Comparison of ENCODE assay signal across 8 cellular contexts in genomic region chr15:44536298-44536961, GRCh38. TPM values are rescaled to one million over a fixed set of nuclear protein-coding genes. Genes with fewer than 3 reads are reported as not detected.
A peak's percentile ranks its signal among the peaks of the same experiment; 100 is the strongest.
DNase-seq lines count a peak whose midpoint lies in the region; ATAC-seq and TF ChIP-seq lines count a peak whose summit lies in the region.

No MANE protein-coding gene starts in this region.

- intact Hi-C loops in left ventricle myocardium inferior (cut with micrococcal nuclease) = no loop called here

- TF ChIP-seq CTCF in left ventricle myocardium inferior (IDR thresholded peaks at IDR 0.05; ENCODE audit: borderline replicate concordance) (peak; percentile 66), parathyroid adenoma (IDR thresholded peaks at IDR 0.05) (peak; percentile 34)

- DNase-seq in Caki2 (ENCODE audit: low read depth) (peak; percentile 90), NCI-H345 (lab: John Stamatoyannopoulos, UW) (peak; percentile 86), adipocyte (ENCODE audit: low read depth) (peak; percentile 93), left ventricle myocardium inferior (peak; percentile 86)
- no peak for DNase-seq in stimulated activated CD4-positive, alpha-beta T cell treated with anti-CD3 and anti-CD28 coated beads, Interleukin-1b, Interleukin-23, amount 100 ng/mL, for 48 hours

- peaks cover 37% of the 10 kb centered on the region for H3K4me1 ChIP-seq in adipocyte (ENCODE audit: control insufficient read depth, insufficient read depth, low read length)
- H3K4me1 ChIP-seq in left ventricle myocardium inferior = peaks cover 56% of the 10 kb centered on the region
- H3K4me1 ChIP-seq in parathyroid adenoma = no peaks in the 10 kb centered on the region

- H3K27me3 ChIP-seq in adipocyte (replicated peaks; ENCODE audit: control insufficient read depth, insufficient read depth, low read length) = no peaks in the 10 kb centered on the region
- H3K27me3 ChIP-seq in left ventricle myocardium inferior (ENCODE audit: low read depth) = no peaks in the 10 kb centered on the region
- no peaks in the 10 kb centered on the region for H3K27me3 ChIP-seq in parathyroid adenoma (ENCODE audit: control insufficient read depth, insufficient read depth, low read length)

- in situ Hi-C loops in Caki2 (cut with HindIII; ENCODE audit: low pct_unique_long_range_greater_than_20kb, low sequenced_read_pairs) = no loop called here

- ATAC-seq in GM19023 (IDR thresholded peaks at IDR 0.05; ENCODE audit: unreplicated experiment) (peak; percentile 56), HG03097 (IDR thresholded peaks at IDR 0.05; ENCODE audit: low FRiP score, unreplicated experiment) (peak; percentile 48)

- H2AFZ ChIP-seq in parathyroid adenoma = peak overlapping the region; percentile 74

- peaks cover 24% of the 10 kb centered on the region for H3K36me3 ChIP-seq in adipocyte (ENCODE audit: control insufficient read depth, insufficient read depth, low read length, severe bottlenecking)
- peaks cover 4% of the 10 kb centered on the region for H3K36me3 ChIP-seq in left ventricle myocardium inferior
- H3K36me3 ChIP-seq in parathyroid adenoma (ENCODE audit: control insufficient read depth, insufficient read depth, low read length) = no peaks in the 10 kb centered on the region

- H3K27ac ChIP-seq in left ventricle myocardium inferior (replicated peaks) (peak overlapping the region; percentile 95), parathyroid adenoma (peak overlapping the region; percentile 84)

- H3K4me3 ChIP-seq in adipocyte (ENCODE audit: low read length) (peak overlapping the region; percentile 95), left ventricle myocardium inferior (peak overlapping the region; percentile 92), parathyroid adenoma (ENCODE audit: low read depth, low read length) (peak overlapping the region; percentile 86)

- H3K4me2 ChIP-seq in parathyroid adenoma (ENCODE audit: low read length) = peak overlapping the region; percentile 97

- H3K9ac ChIP-seq in adipocyte (ENCODE audit: low read length) = peak overlapping the region; percentile 96
- no peak overlapping the region for H3K9ac ChIP-seq in parathyroid adenoma

- H3K79me2 ChIP-seq in parathyroid adenoma = peaks cover 8% of the 10 kb centered on the region

- no peaks in the 10 kb centered on the region for H3K9me3 ChIP-seq in adipocyte (ENCODE audit: control insufficient read depth, low read length)
- H3K9me3 ChIP-seq in left ventricle myocardium inferior (replicated peaks) = no peaks in the 10 kb centered on the region
- H3K9me3 ChIP-seq in parathyroid adenoma (ENCODE audit: control insufficient read depth, low read length) = no peaks in the 10 kb centered on the region

RNA-seq across cellular contexts. Expression of gene EIF3J, which starts 0.5 kb away (rescaled TPM):
- total RNA-seq in Caki2 (2014; rRNA removed; shearing (Covaris generic); ENCODE audit: low replicate concordance) = 21.3 and 36.3 TPM in 2 replicates
- 83.5 TPM for total RNA-seq in left ventricle myocardium inferior
